In the genomic region with DNA sequence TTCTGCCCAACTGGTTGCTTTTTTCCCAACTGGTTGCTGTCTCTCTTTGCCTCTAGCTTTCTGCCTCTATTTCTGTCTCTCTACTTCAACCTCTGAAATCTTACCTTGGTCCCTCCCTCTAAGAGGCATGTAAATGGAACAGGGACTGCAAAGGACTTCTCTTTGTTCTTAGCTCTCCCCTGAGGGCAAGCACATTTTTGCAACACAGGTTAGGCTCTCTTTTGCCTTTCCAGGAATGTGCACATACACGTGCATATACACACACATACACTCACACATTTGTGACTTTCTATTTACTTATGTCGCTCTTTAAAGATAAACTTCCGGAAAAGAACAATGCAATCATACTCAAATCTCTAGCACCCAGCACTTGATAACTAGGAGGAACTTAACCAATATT, we compare ENCODE assay signal across 22 cellular contexts.
DNase-seq lines count a peak whose midpoint lies in the region; TF ChIP-seq lines count a peak whose summit lies in the region.
"Had no signal": no experiment of that assay in that cellular context is flagged by ENCODE, and none has a peak within 500 bp of the region (broad histone marks: within the 10 kb centered on the region; RNA-seq: fewer than 3 reads in every experiment).

No MANE protein-coding gene starts in this region.

- H3K27me3 Mint-ChIP-seq in Caco-2 (ENCODE audit: insufficient read depth, unreplicated experiment) (no peaks in the 10 kb centered on the region), nephron progenitor cell (ENCODE audit: low read depth, poor library complexity) (no peaks in the 10 kb centered on the region), CD14-positive monocyte (ENCODE audit: low read depth in 3 of 3) (peaks cover 0 to 2% (median 0%) of the 10 kb centered on the region in 3 donors)
- H3K27me3 Mint-ChIP-seq: CD4-positive, alpha-beta T cell had no signal

- no peak for TF ChIP-seq CTCF in Caco-2 (IDR thresholded peaks at IDR 0.05; ENCODE audit: insufficient read depth in 1 of 2, low read depth in 1 of 2, low read length in 1 of 2, severe bottlenecking in 1 of 2, unreplicated experiment in 1 of 2)
- TF ChIP-seq CTCF in VCaP (conservative IDR thresholded peaks at IDR 0.05) = no peak
- TF ChIP-seq CTCF in nephron progenitor cell (IDR thresholded peaks at IDR 0.05) = no peak
- no peak for TF ChIP-seq CTCF in CD14-positive monocyte (IDR thresholded peaks at IDR 0.05)

- H3K27ac ChIP-seq in VCaP = peak overlapping the region; percentile 67
- H3K27ac ChIP-seq: SJSA1 had no signal

- no peaks in the 10 kb centered on the region for H3K36me3 ChIP-seq in Caco-2 (ENCODE audit: control insufficient read depth, insufficient read depth, low read length)
- H3K36me3 ChIP-seq: BE2C, MG63, SJSA1 had no signal

- H3K4me3 Mint-ChIP-seq in Caco-2 (ENCODE audit: unreplicated experiment) = peak overlapping the region; percentile 29
- H3K4me3 Mint-ChIP-seq in nephron progenitor cell = no peak overlapping the region
- H3K4me3 Mint-ChIP-seq in CD14-positive monocyte = no peak overlapping the region
- H3K4me3 Mint-ChIP-seq: CD4-positive, alpha-beta T cell had no signal

- POLR2A ChIA-PET in Caco-2 (lab: Charles Lee) = no interaction called here

- H3K36me3 Mint-ChIP-seq in Caco-2 (ENCODE audit: insufficient read depth, unreplicated experiment) (peaks cover 6% of the 10 kb centered on the region), nephron progenitor cell (ENCODE audit: low read depth) (peaks cover 23% of the 10 kb centered on the region), CD14-positive monocyte (no peaks in the 10 kb centered on the region)

- no TSS peak for BruUV-seq in Caco-2 (replicated peaks; lab: Mats Ljungman, UMichigan)

- intact Hi-C loops in Caco-2 (cut with micrococcal nuclease; ENCODE audit: unreplicated experiment) (no loop called here), CD14-positive monocyte (cut with micrococcal nuclease) (no loop called here)

- DNase-seq in Caco-2 (peak; percentile 60 to 64), DMS53 treated with DMSO at 0.1 percent for 48 hours (lab: John Stamatoyannopoulos, UW; ENCODE audit: unreplicated experiment) (peak; percentile 26), nephron progenitor cell (no peak), CD14-positive monocyte (ENCODE audit: low spot score) (no peak), GDM1 (lab: John Stamatoyannopoulos, UW) (no peak), GM19238 (ENCODE audit: insufficient read length, low spot score) (no peak)
- DNase-seq: BE2C; CD4-positive, alpha-beta T cell; COR-L47; DMS79; GOT3; Kasumi-1; MG63; NCI-H1048; NCI-H1417 treated with DMSO at 0.1 percent for 48 hours; NCI-H187; NCI-H345; NCI-H526 treated with DMSO at 0.1 percent for 48 hours; OCI-M1; T-helper 1 cell had no signal

- H3K4me3 ChIP-seq in Caco-2 (ENCODE audit: low read depth, low read length) = no peak overlapping the region
- H3K4me3 ChIP-seq: MG63, SJSA1 had no signal

- CTCF ChIA-PET in Caco-2 (lab: Charles Lee) = no interaction called here

- H3K27ac Mint-ChIP-seq in Caco-2 (ENCODE audit: unreplicated experiment) (peak overlapping the region; percentile 79), nephron progenitor cell (peak overlapping the region; percentile 23), CD14-positive monocyte (no peak overlapping the region)
- H3K27ac Mint-ChIP-seq: CD4-positive, alpha-beta T cell had no signal

- no peaks in the 10 kb centered on the region for H3K27me3 ChIP-seq in Caco-2 (replicated peaks; ENCODE audit: control insufficient read depth, insufficient read depth, low read length)
- H3K27me3 ChIP-seq: BE2C, MG63, SJSA1 had no signal

- H3K4me1 Mint-ChIP-seq in Caco-2 (ENCODE audit: low read depth, unreplicated experiment) (peaks cover 34% of the 10 kb centered on the region), nephron progenitor cell (peaks cover 26% of the 10 kb centered on the region), CD14-positive monocyte (no peaks in the 10 kb centered on the region)

- H3K9me3 Mint-ChIP-seq in Caco-2 (ENCODE audit: unreplicated experiment) (peaks cover 12% of the 10 kb centered on the region), nephron progenitor cell (peaks cover 4% of the 10 kb centered on the region), CD14-positive monocyte (peaks cover 0 to 11% (median 2%) of the 10 kb centered on the region in 7 donors)

- no peaks in the 10 kb centered on the region for H3K9me3 ChIP-seq in Caco-2
- H3K9me3 ChIP-seq: BE2C, MG63, SJSA1 had no signal

- peaks cover 15% of the 10 kb centered on the region; the same call in 1 of the 2 replicates for H3K4me1 ChIP-seq in Caco-2
- H3K4me1 ChIP-seq: BE2C, SJSA1 had no signal

Comparison
In these comparisons a context has a peak if more than half of its experiments do, and no peak if none do; other contexts are left out.
1. DNase-seq: peak in Caco-2 (2 of 2) and DMS53 treated with DMSO at 0.1 percent for 48 hours (single experiment); none in nephron progenitor cell (single experiment), CD14-positive monocyte (single experiment), GDM1 (single experiment) and GM19238 (single experiment).
2. H3K27ac Mint-ChIP-seq: peak in Caco-2 (single experiment) and nephron progenitor cell (single experiment); none in CD14-positive monocyte (0 of 7).